In genomic region chr12:57165741-57166140, GRCh38 we compare ENCODE assay signal across 18 cellular contexts. TPM values are rescaled to one million over a fixed set of nuclear protein-coding genes. Genes with fewer than 3 reads are reported as not detected.
A peak's percentile ranks its signal among the peaks of the same experiment; 100 is the strongest.
DNase-seq lines count a peak whose midpoint lies in the region; ATAC-seq, FAIRE-seq and TF ChIP-seq lines count a peak whose summit lies in the region.
"Had no signal": no experiment of that assay in that cellular context is flagged by ENCODE, and none has a peak within 500 bp of the region (broad histone marks: within the 10 kb centered on the region; RNA-seq: fewer than 3 reads in every experiment).

No MANE protein-coding gene starts in this region.

- TF ChIP-seq EP300 in A549 (IDR thresholded peaks at IDR 0.05) = no peak

- H3K27ac ChIP-seq in A549 (peak overlapping the region; percentile 71 to 85), Karpas-422 (ENCODE audit: low read length) (no peak overlapping the region), ascending aorta (peak overlapping the region in 1 of 2 donors; percentile 41)
- H3K27ac ChIP-seq: pancreas had no signal

- H3K9ac ChIP-seq in Karpas-422 (ENCODE audit: low read length) = no peak overlapping the region

- no peaks in the 10 kb centered on the region for H3K9me3 Mint-ChIP-seq in HFFc6
- H3K9me3 Mint-ChIP-seq: activated CD4-positive, alpha-beta T cell treated with anti-CD3 and anti-CD28 coated beads, Interleukin-2, amount 10 ng/mL, durations not matched to agents 24 days and 14 days; stimulated activated memory B cell treated with anti-CD40 and anti-IgM and Interleukin-4, amounts not matched to agents 10 μg/mL and 1 μg/mL and 100 μg/mL, for 72 hours had no signal

- H3K9me3 ChIP-seq in A549 (no peaks in the 10 kb centered on the region), Karpas-422 (ENCODE audit: low read length) (no peaks in the 10 kb centered on the region), ascending aorta (no peaks in the 10 kb centered on the region)
- H3K9me3 ChIP-seq: Caco-2, pancreas had no signal

- H2AFZ ChIP-seq in Karpas-422 (ENCODE audit: low read length) = no peak overlapping the region

- H3K4me2 ChIP-seq in A549 (peak overlapping the region; percentile 56), Karpas-422 (ENCODE audit: low read depth, low read length, poor library complexity, severe bottlenecking) (no peak overlapping the region)

- H3K36me3 ChIP-seq in Karpas-422 (ENCODE audit: insufficient read depth, low read length) = no peaks in the 10 kb centered on the region
- H3K36me3 ChIP-seq in ascending aorta = peaks cover 85 to 99% of the 10 kb centered on the region in 2 donors
- H3K36me3 ChIP-seq: pancreas had no signal

- peaks cover 68% of the 10 kb centered on the region for H3K36me3 Mint-ChIP-seq in HFFc6 (ENCODE audit: low read depth)
- H3K36me3 Mint-ChIP-seq: stimulated activated memory B cell treated with anti-CD40 and anti-IgM and Interleukin-4, amounts not matched to agents 10 μg/mL and 1 μg/mL and 100 μg/mL, for 72 hours had no signal

- no peaks in the 10 kb centered on the region for H3K9me2 ChIP-seq in Karpas-422 (replicated peaks; ENCODE audit: insufficient read depth, low read length)

- H3K4me3 Mint-ChIP-seq in HFFc6 = no peak overlapping the region
- H3K4me3 Mint-ChIP-seq: activated CD4-positive, alpha-beta T cell treated with anti-CD3 and anti-CD28 coated beads, Interleukin-2, amount 10 ng/mL, durations not matched to agents 24 days and 14 days; stimulated activated memory B cell treated with anti-CD40 and anti-IgM and Interleukin-4, amounts not matched to agents 10 μg/mL and 1 μg/mL and 100 μg/mL, for 72 hours had no signal

- H3K4me1 ChIP-seq in A549 = peaks cover 35% of the 10 kb centered on the region
- no peaks in the 10 kb centered on the region for H3K4me1 ChIP-seq in Karpas-422 (ENCODE audit: low read length)
- H3K4me1 ChIP-seq in ascending aorta = no peaks in the 10 kb centered on the region
- H3K4me1 ChIP-seq: Caco-2, pancreas had no signal

- no peaks in the 10 kb centered on the region for H4K20me1 ChIP-seq in Karpas-422 (ENCODE audit: insufficient read depth, low read depth, low read length)

- no peaks in the 10 kb centered on the region for H3K27me3 ChIP-seq in Karpas-422 (ENCODE audit: low read length)
- no peaks in the 10 kb centered on the region for H3K27me3 ChIP-seq in ascending aorta
- H3K27me3 ChIP-seq: pancreas had no signal

- peak; percentile 85 to 96 for DNase-seq in A549 (ENCODE audit: low read depth in 1 of 2, low spot score in 1 of 2)
- DNase-seq in HFFc6 = peak; percentile 28
- peak; percentile 58 for DNase-seq in T1000 (lab: John Stamatoyannopoulos, UW)
- DNase-seq in left lobe of liver (ENCODE audit: low spot score) = no peak
- DNase-seq in dedifferentiated amniotic fluid mesenchymal stem cell (ENCODE audit: extremely low spot score) = no peak
- DNase-seq in Karpas-422 = no peak
- DNase-seq in AG08396 (ENCODE audit: low spot score) = no peak
- DNase-seq in ascending aorta (ENCODE audit: low spot score in 2 of 2) = no peak
- DNase-seq: activated CD4-positive, alpha-beta T cell treated with anti-CD3 and anti-CD28 coated beads, Interleukin-2, amount 10 ng/mL, durations not matched to agents 24 days and 14 days; activated naive CD4-positive, alpha-beta T cell treated with anti-CD3 and anti-CD28 coated beads, Interleukin-2, amount 50 U/mL, for 16 hours; Caco-2; effector CD4-positive, alpha-beta T cell; NK-92 treated with Interleukin-12 subunit alpha and Interleukin-12 subunit beta, amount 100 ng/mL, for 24 hours; SHP77 treated with DMSO at 0.1 percent for 48 hours had no signal

- no peak for TF ChIP-seq CTCF in A549 (IDR thresholded peaks at IDR 0.05)
- no peak for TF ChIP-seq CTCF in HFFc6 (IDR thresholded peaks at IDR 0.05)
- no peak for TF ChIP-seq CTCF in ascending aorta (IDR thresholded peaks at IDR 0.05)

- POLR2A ChIA-PET in A549 (lab: Yijun Ruan, JAX) = interaction anchor here (0.9 kb wide), 1 partner anchor 38 kb away, joined by 6 read pairs; the partner anchor contains the start of gene LRP1

- 14% methylated on average over 18 of the region's 19 CpGs for WGBS in A549 (ENCODE audit: missing lambda C conversion rate)

- H3K4me1 Mint-ChIP-seq in HFFc6 (ENCODE audit: low read depth) = peaks cover 59% of the 10 kb centered on the region
- H3K4me1 Mint-ChIP-seq: stimulated activated memory B cell treated with anti-CD40 and anti-IgM and Interleukin-4, amounts not matched to agents 10 μg/mL and 1 μg/mL and 100 μg/mL, for 72 hours had no signal

- H3K79me2 ChIP-seq in Karpas-422 (ENCODE audit: low read length) = no peaks in the 10 kb centered on the region

- CTCF ChIA-PET in A549 (lab: Yijun Ruan, JAX) = interaction anchor here (0.8 to 27.5 kb wide), 5 partner anchors 9 to 73 kb away, joined by 3 to 1152 read pairs (median 20); partner anchors contain the start of gene LRP1

- no peak for TF ChIP-seq POLR2A in A549 (IDR thresholded peaks at IDR 0.05; ENCODE audit: low read length)

- H3K4me3 ChIP-seq in A549 (no peak overlapping the region), Karpas-422 (ENCODE audit: low read length) (no peak overlapping the region), ascending aorta (no peak overlapping the region)
- H3K4me3 ChIP-seq: pancreas had no signal

- TF ChIP-seq RAD21 in A549 (conservative IDR thresholded peaks at IDR 0.05 in 1 of 2, IDR thresholded peaks at IDR 0.05 in 1 of 2) = no peak

- FAIRE-seq in A549 (lab: Jason Lieb, UNC) = peak; percentile 97
- FAIRE-seq: pancreas had no signal

- intact Hi-C loops in ascending aorta (cut with DNase I) = no loop called here

- H3K27me3 Mint-ChIP-seq in HFFc6 (ENCODE audit: insufficient read depth) = peaks cover 17% of the 10 kb centered on the region
- H3K27me3 Mint-ChIP-seq: activated CD4-positive, alpha-beta T cell treated with anti-CD3 and anti-CD28 coated beads, Interleukin-2, amount 10 ng/mL, durations not matched to agents 24 days and 14 days; stimulated activated memory B cell treated with anti-CD40 and anti-IgM and Interleukin-4, amounts not matched to agents 10 μg/mL and 1 μg/mL and 100 μg/mL, for 72 hours had no signal

- ATAC-seq in A549 (peak; percentile 90 to 93), left lobe of liver (peak; percentile 9)
- ATAC-seq: stimulated activated memory B cell treated with anti-CD40 and anti-IgM and Interleukin-4, amounts not matched to agents 10 μg/mL and 1 μg/mL and 100 μg/mL, for 72 hours had no signal

- peak overlapping the region; percentile 92 for H3K27ac Mint-ChIP-seq in HFFc6
- H3K27ac Mint-ChIP-seq: activated CD4-positive, alpha-beta T cell treated with anti-CD3 and anti-CD28 coated beads, Interleukin-2, amount 10 ng/mL, durations not matched to agents 24 days and 14 days; stimulated activated memory B cell treated with anti-CD40 and anti-IgM and Interleukin-4, amounts not matched to agents 10 μg/mL and 1 μg/mL and 100 μg/mL, for 72 hours had no signal

TF ChIP-seq in A549, 52 proteins besides CTCF, POLR2A, EP300 and RAD21 (continues in another document):
- no peak for TF ChIP-seq CBX8 (IDR thresholded peaks at IDR 0.05)
- peak; percentile 38; the same call in 1 of the 2 replicates for TF ChIP-seq FOSL2 (IDR thresholded peaks at IDR 0.05)
- peak; percentile 78 for TF ChIP-seq FOSL2 (CRISPR knock-in tag; IDR thresholded peaks at IDR 0.05)
- no peak for TF ChIP-seq HEYL (CRISPR knock-in tag; IDR thresholded peaks at IDR 0.05)
- TF ChIP-seq RARB (CRISPR knock-in tag; IDR thresholded peaks at IDR 0.05) = no peak

RNA-seq across cellular contexts. Expression of gene LRP1-AS, which starts 18.3 kb away (rescaled TPM):
- polyA plus RNA-seq in A549 (2011; rRNA removed) (not detected in 2 replicates), A549 (2017; fragmentation: RNase III; extraction: RNeasy Plus Mini Kit Qiagen cat#74134 plus additional on column Dnase treatment) (not detected in 3 replicates)
- not detected in 2 replicates for polyA plus RNA-seq in A549 (2012; cell fraction: cytosol; rRNA removed)
- polyA plus RNA-seq in A549 (2012; cell fraction: nucleus; rRNA removed) = not detected in 2 replicates
- polyA minus RNA-seq in A549 (2011; rRNA and poly(A)+ RNA removed) = not detected in 2 replicates
- not detected for total RNA-seq in HFFc6 (2021; fragmentation: NEBNext Ultra II Directional; extraction: Animal tissue kit (Norgen Biotek cat#: 25700))
- total RNA-seq in left lobe of liver (not detected), ascending aorta (not detected)
- not detected in 2 replicates for total RNA-seq in Karpas-422 (2014; rRNA removed; shearing (Covaris generic); ENCODE audit: low replicate concordance)
- total RNA-seq: activated CD4-positive, alpha-beta T cell treated with anti-CD3 and anti-CD28 coated beads, Interleukin-2, amount 10 ng/mL, durations not matched to agents 24 days and 14 days; Caco-2; cardiac septum; pancreas; ureter had no signal
- polyA plus RNA-seq: pancreas had no signal

RNA-seq across cellular contexts. Expression of gene LRP1, which starts 37.5 kb away (rescaled TPM):
- 5.6 and 11.5 TPM in 2 replicates for polyA plus RNA-seq in A549 (2011; rRNA removed)
- 7.1 and 9.2 TPM in 2 replicates for polyA plus RNA-seq in A549 (2012; cell fraction: cytosol; rRNA removed)
- 44.5 and 50.9 TPM in 2 replicates for polyA plus RNA-seq in A549 (2012; cell fraction: nucleus; rRNA removed)
- polyA plus RNA-seq in A549 (2017; fragmentation: RNase III; extraction: RNeasy Plus Mini Kit Qiagen cat#74134 plus additional on column Dnase treatment) = 8.6 to 9.6 TPM (median 9.4 TPM) in 3 replicates
- 49.2 and 54.7 TPM in 2 replicates for polyA minus RNA-seq in A549 (2011; rRNA and poly(A)+ RNA removed)
- total RNA-seq in HFFc6 (2021; fragmentation: NEBNext Ultra II Directional; extraction: Animal tissue kit (Norgen Biotek cat#: 25700)) = 100 to 1,000 TPM; 187 to 332 (median 201) TPM
- total RNA-seq in left lobe of liver = 370 TPM
- 0.56 and 3.1 TPM in 2 replicates for total RNA-seq in Karpas-422 (2014; rRNA removed; shearing (Covaris generic); ENCODE audit: low replicate concordance)
- 708 TPM for total RNA-seq in ascending aorta

RNA-seq across cellular contexts. Expression of gene NXPH4, which starts 50.9 kb away (rescaled TPM):
- polyA plus RNA-seq in A549 (2011; rRNA removed) = 0.52 and 0.69 TPM in 2 replicates
- 1.9 and 2.9 TPM in 2 replicates for polyA plus RNA-seq in A549 (2012; cell fraction: cytosol; rRNA removed)
- 2.4 and 3.2 TPM in 2 replicates for polyA plus RNA-seq in A549 (2012; cell fraction: nucleus; rRNA removed)
- 3.3 to 4.5 TPM (median 3.5 TPM) in 3 replicates for polyA plus RNA-seq in A549 (2017; fragmentation: RNase III; extraction: RNeasy Plus Mini Kit Qiagen cat#74134 plus additional on column Dnase treatment)
- 0.95 and 1.5 TPM in 2 replicates for polyA minus RNA-seq in A549 (2011; rRNA and poly(A)+ RNA removed)
- 1 to 10 TPM; 2.9 to 8.2 (median 3.9) TPM for total RNA-seq in HFFc6 (2021; fragmentation: NEBNext Ultra II Directional; extraction: Animal tissue kit (Norgen Biotek cat#: 25700))
- total RNA-seq in left lobe of liver = 0.13 TPM
- total RNA-seq in Karpas-422 (2014; rRNA removed; shearing (Covaris generic); ENCODE audit: low replicate concordance) = 2.9 and 4.2 TPM in 2 replicates
- not detected for total RNA-seq in ascending aorta
- total RNA-seq: ureter had no signal

RNA-seq across cellular contexts. Expression of gene STAT6, which starts 54.6 kb away (rescaled TPM):
- polyA plus RNA-seq in A549 (2011; rRNA removed) (58.8 and 64.6 TPM in 2 replicates), A549 (2017; fragmentation: RNase III; extraction: RNeasy Plus Mini Kit Qiagen cat#74134 plus additional on column Dnase treatment) (52.9 to 59.0 TPM (median 58.4 TPM) in 3 replicates)
- polyA plus RNA-seq in A549 (2012; cell fraction: cytosol; rRNA removed) = 47.5 and 61.5 TPM in 2 replicates
- 150 and 163 TPM in 2 replicates for polyA plus RNA-seq in A549 (2012; cell fraction: nucleus; rRNA removed)
- polyA minus RNA-seq in A549 (2011; rRNA and poly(A)+ RNA removed) = 63.8 and 71.5 TPM in 2 replicates
- 100 to 1,000 TPM in 1 of 6 experiments, 10 to 100 TPM in 5; 83.7 to 102 (median 93.5) TPM for total RNA-seq in HFFc6 (2021; fragmentation: NEBNext Ultra II Directional; extraction: Animal tissue kit (Norgen Biotek cat#: 25700))
- total RNA-seq in left lobe of liver (97.6 TPM), ascending aorta (188 TPM)
- 116 and 140 TPM in 2 replicates for total RNA-seq in Karpas-422 (2014; rRNA removed; shearing (Covaris generic); ENCODE audit: low replicate concordance)

Comparison
In these comparisons a context has a peak if more than half of its experiments do, and no peak if none do; other contexts are left out.
1. DNase-seq: peak in A549 (2 of 2), HFFc6 (single experiment) and T1000 (single experiment); none in left lobe of liver (single experiment), dedifferentiated amniotic fluid mesenchymal stem cell (single experiment), Karpas-422 (single experiment), AG08396 (single experiment) and ascending aorta (0 of 2).
2. RNA of gene LRP1, which starts 37.5 kb away (total RNA-seq): 708 TPM in ascending aorta (single experiment), 370 TPM in left lobe of liver (single experiment) and 187 to 332 TPM in HFFc6; 0.56 to 3.1 TPM in Karpas-422; every median in the first group is over 10 times any median in the second.